19 cellular contexts compared by ENCODE assay signal in genomic region chr11:28819741-28820140, GRCh38.
DNase-seq lines count a peak whose midpoint lies in the region; ATAC-seq and TF ChIP-seq lines count a peak whose summit lies in the region.
"Had no signal": no experiment of that assay in that cellular context is flagged by ENCODE, and none has a peak within 500 bp of the region (broad histone marks: within the 10 kb centered on the region; RNA-seq: fewer than 3 reads in every experiment).

No MANE protein-coding gene starts in this region.

- peak overlapping the region; percentile 32 for H3K27ac Mint-ChIP-seq in Calu3 (ENCODE audit: unreplicated experiment)
- H3K27ac Mint-ChIP-seq: B cell; CD14-positive monocyte; T-helper 1 cell treated with Interleukin-12 subunit alpha and Interleukin-12 subunit beta and Interleukin-4 antibody, amounts not matched to agents 30 μg/mL and 1 μg/mL, for 36 hours had no signal

- H2AFZ ChIP-seq in IMR-90 (replicated peaks; ENCODE audit: low read length, poor library complexity) (peak overlapping the region; percentile 51), mammary epithelial cell (ENCODE audit: low read depth, low read length) (peak overlapping the region; percentile 24)

- TF ChIP-seq CTCF in Calu3 (IDR thresholded peaks at IDR 0.05; ENCODE audit: unreplicated experiment) (no peak), IMR-90 (conservative IDR thresholded peaks at IDR 0.05; ENCODE audit: low read depth, low read length) (no peak), mammary epithelial cell (conservative IDR thresholded peaks at IDR 0.05 in 1 of 2, IDR thresholded peaks at IDR 0.05 in 1 of 2; ENCODE audit: extremely low read depth in 1 of 2, insufficient read depth in 1 of 2, low read depth in 1 of 2, low read length in 2 of 2) (no peak), ascending aorta (IDR thresholded peaks at IDR 0.05) (no peak)

- no peaks in the 10 kb centered on the region for H4K20me1 ChIP-seq in IMR-90 (ENCODE audit: insufficient read depth, low read length)
- no peaks in the 10 kb centered on the region for H4K20me1 ChIP-seq in mammary epithelial cell (ENCODE audit: insufficient read depth, low read length)

- H4K91ac ChIP-seq in IMR-90 (ENCODE audit: insufficient read depth, low read depth, low read length) = peak overlapping the region; percentile 85

- H3K79me1 ChIP-seq in IMR-90 (ENCODE audit: low read depth in 1 of 2, low read length in 2 of 2) = no peaks in the 10 kb centered on the region

- no peaks in the 10 kb centered on the region for H3K36me3 Mint-ChIP-seq in Calu3 (ENCODE audit: insufficient read depth, unreplicated experiment)
- H3K36me3 Mint-ChIP-seq: CD14-positive monocyte had no signal

- peak overlapping the region; percentile 62; the same call in 1 of the 2 replicates for H4K5ac ChIP-seq in IMR-90 (ENCODE audit: low read depth, low read length)

- no peak for TF ChIP-seq POLR2A in IMR-90 (IDR thresholded peaks at IDR 0.05; ENCODE audit: low read depth, low read length)

- CTCF ChIA-PET in Calu3 (lab: Charles Lee) = no interaction called here
- CTCF ChIA-PET in IMR-90 (lab: Yijun Ruan, JAX) = no interaction called here
- CTCF ChIA-PET in mammary epithelial cell (lab: Charles Lee; ENCODE audit: low non-redundant PET) = no interaction called here

- peak overlapping the region; percentile 74; the same call in 1 of the 2 replicates for H3K18ac ChIP-seq in IMR-90 (ENCODE audit: low read depth, low read length)

- H2BK15ac ChIP-seq in IMR-90 (ENCODE audit: low read depth, low read length) = peak overlapping the region; percentile 92; the same call in 1 of the 3 replicates

- peak overlapping the region; percentile 74; the same call in 1 of the 2 replicates for H2AK5ac ChIP-seq in IMR-90 (ENCODE audit: low read depth, low read length)

- H2AK9ac ChIP-seq in IMR-90 (replicated peaks; ENCODE audit: low read depth, low read length, poor library complexity) = no peak overlapping the region

- WGBS in IMR-90 (ENCODE audit: extremely low coverage in 2 of 2, insufficient read length in 1 of 2), 2 experiments = no CpG with 5 or more reads among the region's 4 CpGs
- 14% methylated on average over 3 of the region's 4 CpGs for WGBS in mammary epithelial cell (ENCODE audit: low coverage, missing lambda C conversion rate)

- dilution Hi-C loops in IMR-90 (cut with HindIII; ENCODE audit: low sequenced_read_pairs, unreplicated experiment) (no loop called here), mammary epithelial cell (cut with HindIII; ENCODE audit: low sequenced_read_pairs) (no loop called here)

- no peaks in the 10 kb centered on the region for H3K9me1 ChIP-seq in IMR-90 (ENCODE audit: insufficient read depth, low read length)

- ATAC-seq in IMR-90 (ENCODE audit: low read depth) = no peak
- ATAC-seq in HG02981 (IDR thresholded peaks at IDR 0.05; ENCODE audit: unreplicated experiment) = no peak

- no TSS peak for BruUV-seq in Calu3 (replicated peaks; lab: Mats Ljungman, UMichigan)
- BruUV-seq in IMR-90 (replicated peaks; lab: Mats Ljungman, UMichigan) = no TSS peak
- BruUV-seq in mammary epithelial cell (replicated peaks; lab: Mats Ljungman, UMichigan) = no TSS peak

- H3K4me2 ChIP-seq in IMR-90 (ENCODE audit: low read depth, low read length) (no peak overlapping the region), mammary epithelial cell (ENCODE audit: insufficient read depth, low read depth, low read length) (no peak overlapping the region)
- H3K4me2 ChIP-seq: KMS-11 had no signal

- H3K27me3 Mint-ChIP-seq in Calu3 (ENCODE audit: unreplicated experiment) = no peaks in the 10 kb centered on the region
- H3K27me3 Mint-ChIP-seq: B cell had no signal

- no peaks in the 10 kb centered on the region; the same call in 1 of the 2 replicates for H3K9me3 ChIP-seq in IMR-90 (ENCODE audit: control insufficient read depth, insufficient read depth, low read length)
- H3K9me3 ChIP-seq in mammary epithelial cell (replicated peaks; ENCODE audit: insufficient read depth, low read length) = peaks cover 3% of the 10 kb centered on the region
- no peaks in the 10 kb centered on the region for H3K9me3 ChIP-seq in ascending aorta

- DNase-seq in Calu3 = peak; percentile 37
- DNase-seq in IMR-90 = no peak
- DNase-seq in mammary epithelial cell = peak; percentile 56
- peak; percentile 17 for DNase-seq in iris pigment epithelial cell (ENCODE audit: low read depth)
- DNase-seq in ascending aorta (ENCODE audit: low spot score in 2 of 2) = no peak
- DNase-seq in NCI-H446 (lab: John Stamatoyannopoulos, UW) = no peak
- DNase-seq: EL, GF-D8, NCI-H1105, NCI-H146, NCI-H2029, NCI-H2227 treated with DMSO at 0.1 percent for 48 hours, NCI-H524 treated with DMSO at 0.1 percent for 48 hours, SHP77 had no signal

- peaks cover 4% of the 10 kb centered on the region for H3K9me3 Mint-ChIP-seq in Calu3 (ENCODE audit: low read depth, unreplicated experiment)

- peak overlapping the region; percentile 54; the same call in 1 of the 2 replicates for H2BK20ac ChIP-seq in IMR-90 (ENCODE audit: low read depth, low read length)

- peak overlapping the region; percentile 13; the same call in 1 of the 2 replicates for H2BK120ac ChIP-seq in IMR-90 (ENCODE audit: low read depth, low read length)

- peaks cover 40% of the 10 kb centered on the region for H3K4me1 Mint-ChIP-seq in Calu3 (ENCODE audit: low read depth, unreplicated experiment)
- H3K4me1 Mint-ChIP-seq: B cell, CD14-positive monocyte had no signal

- H3K14ac ChIP-seq in IMR-90 (replicated peaks; ENCODE audit: low read depth, low read length) = peak overlapping the region; percentile 10; the same call in 1 of the 2 replicates

- H3K4me3 ChIP-seq in IMR-90 (ENCODE audit: insufficient read depth, low read depth, low read length) = no peak overlapping the region
- no peak overlapping the region for H3K4me3 ChIP-seq in mammary epithelial cell (replicated peaks in 1 of 3; ENCODE audit: insufficient read depth in 1 of 3, low read depth in 2 of 3, low read length in 3 of 3)
- H3K4me3 ChIP-seq in ascending aorta = no peak overlapping the region

- no peak overlapping the region for H3K9ac ChIP-seq in IMR-90 (ENCODE audit: low read depth, low read length)
- H3K9ac ChIP-seq in mammary epithelial cell (ENCODE audit: insufficient read depth, low read length) = no peak overlapping the region
- H3K9ac ChIP-seq: KMS-11 had no signal

- intact Hi-C loops in Calu3 (cut with micrococcal nuclease; ENCODE audit: unreplicated experiment) (no loop called here), IMR-90 (cut with micrococcal nuclease) (no loop called here), mammary epithelial cell (cut with micrococcal nuclease) (no loop called here), ascending aorta (cut with DNase I) (no loop called here)

- H3K27ac ChIP-seq in IMR-90 (ENCODE audit: insufficient read depth, low read length) (no peak overlapping the region), mammary epithelial cell (ENCODE audit: insufficient read depth, low read depth, low read length) (no peak overlapping the region), ascending aorta (no peak overlapping the region)
- H3K27ac ChIP-seq: KMS-11 had no signal

- H3K27me3 ChIP-seq in IMR-90 (ENCODE audit: control insufficient read depth, insufficient read depth, low read length) (no peaks in the 10 kb centered on the region), mammary epithelial cell (ENCODE audit: insufficient read depth, low read length) (no peaks in the 10 kb centered on the region), ascending aorta (no peaks in the 10 kb centered on the region)

- H3K4me1 ChIP-seq in IMR-90 (ENCODE audit: control insufficient read depth, insufficient read depth, low read length) (peaks cover 7% of the 10 kb centered on the region; the same call in 1 of the 2 replicates), mammary epithelial cell (ENCODE audit: insufficient read depth, low read length) (peaks cover 20% of the 10 kb centered on the region), ascending aorta (no peaks in the 10 kb centered on the region)

- TF ChIP-seq RAD21 in IMR-90 (IDR thresholded peaks at IDR 0.05; ENCODE audit: low read length) = no peak

- peak overlapping the region; percentile 41 to 71; a peak in 3 of 4 replicates for H4K8ac ChIP-seq in IMR-90 (ENCODE audit: low read depth in 2 of 2, low read length in 2 of 2)

- peak overlapping the region; percentile 53 for H2BK5ac ChIP-seq in IMR-90 (ENCODE audit: low read depth, low read length, poor library complexity, severe bottlenecking)

- H3K4ac ChIP-seq in IMR-90 (ENCODE audit: low read depth, low read length) = peak overlapping the region; percentile 54

- H3K79me2 ChIP-seq in mammary epithelial cell (ENCODE audit: insufficient read depth, low read length) = no peaks in the 10 kb centered on the region

- POLR2A ChIA-PET in IMR-90 (lab: Charles Lee; ENCODE audit: unreplicated experiment) = no interaction called here

- in situ Hi-C loops in IMR-90 (cut with MboI; ENCODE audit: low sequenced_read_pairs) = no loop called here
- in situ Hi-C loops in mammary epithelial cell (cut with MboI; ENCODE audit: low sequenced_read_pairs in 2 of 2) = no loop called here

- no peak overlapping the region for H3K56ac ChIP-seq in IMR-90 (ENCODE audit: extremely low read depth, insufficient read depth, low read length)

- H3K36me3 ChIP-seq in IMR-90 (ENCODE audit: control insufficient read depth, insufficient read depth, low read length) (no peaks in the 10 kb centered on the region), mammary epithelial cell (ENCODE audit: insufficient read depth, low read length) (no peaks in the 10 kb centered on the region), ascending aorta (no peaks in the 10 kb centered on the region)

- no peak overlapping the region for H3K23ac ChIP-seq in IMR-90 (ENCODE audit: low read depth, low read length)

- no peak overlapping the region for H3K4me3 Mint-ChIP-seq in Calu3 (ENCODE audit: low read depth, unreplicated experiment)
- H3K4me3 Mint-ChIP-seq: B cell; CD14-positive monocyte; T-helper 1 cell treated with Interleukin-12 subunit alpha and Interleukin-12 subunit beta and Interleukin-4 antibody, amounts not matched to agents 30 μg/mL and 1 μg/mL, for 36 hours had no signal

TF ChIP-seq in IMR-90, 13 proteins besides CTCF, POLR2A, EP300 and RAD21 (continues in another document):
- no peak for TF ChIP-seq MXI1 (IDR thresholded peaks at IDR 0.05; ENCODE audit: borderline replicate concordance, low read depth, low read length)
- TF ChIP-seq ELK1 (IDR thresholded peaks at IDR 0.05; ENCODE audit: borderline replicate concordance, low read depth, low read length) = no peak
- no peak for TF ChIP-seq CHD1 (IDR thresholded peaks at IDR 0.05; ENCODE audit: low read depth, low read length)
- TF ChIP-seq SMC3 (IDR thresholded peaks at IDR 0.05; ENCODE audit: low read depth, low read length) = no peak

Comparison
In these comparisons a context has a peak if more than half of its experiments do, and no peak if none do; other contexts are left out.
1. DNase-seq: peak in Calu3 (single experiment), mammary epithelial cell (single experiment) and iris pigment epithelial cell (single experiment); none in IMR-90 (single experiment), ascending aorta (0 of 2) and NCI-H446 (0 of 2).